ENCODE assay signal across 9 cellular contexts in the genomic region with DNA sequence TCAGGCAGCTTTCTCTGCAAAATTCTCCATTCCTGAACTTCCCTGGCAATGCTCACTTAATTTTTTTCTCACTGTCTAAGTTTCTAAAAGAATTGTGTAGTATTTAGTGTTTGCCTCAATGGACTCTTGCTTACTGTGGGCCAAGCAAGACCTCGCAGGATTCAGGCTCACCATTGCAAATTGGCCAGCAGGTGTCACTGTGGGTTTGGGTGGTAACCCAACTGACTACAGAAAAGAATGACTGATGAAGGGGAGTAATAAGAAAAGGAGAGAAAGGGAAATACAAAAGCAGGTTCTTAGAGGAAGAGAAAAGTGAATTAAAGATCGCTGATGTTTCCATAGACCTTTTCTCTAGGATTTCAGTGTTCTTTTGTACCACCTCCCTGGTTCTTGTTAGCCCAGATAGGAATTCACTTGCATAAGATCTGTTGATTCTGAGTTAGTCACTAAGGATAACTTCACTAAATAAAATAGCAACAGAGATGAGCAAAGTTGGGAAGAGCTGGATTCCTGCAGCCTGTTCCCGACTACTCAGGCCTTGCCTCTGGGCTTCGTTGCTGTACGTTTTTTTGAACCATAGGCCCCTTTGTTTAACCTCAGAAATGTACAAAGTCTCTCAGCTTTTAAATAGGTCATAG.
DNase-seq lines count a peak whose midpoint lies in the region; ATAC-seq and TF ChIP-seq lines count a peak whose summit lies in the region.
"Had no signal": no experiment of that assay in that cellular context is flagged by ENCODE, and none has a peak within 500 bp of the region (broad histone marks: within the 10 kb centered on the region; RNA-seq: fewer than 3 reads in every experiment).

No MANE protein-coding gene starts in this region.

- no peaks in the 10 kb centered on the region for H3K27me3 ChIP-seq in lung (ENCODE audit: control insufficient read depth, insufficient read depth)

- peak; percentile 82 for ATAC-seq in HG02642 (IDR thresholded peaks at IDR 0.05; ENCODE audit: poor library complexity, unreplicated experiment)
- peak; percentile 64 for ATAC-seq in lung (ENCODE audit: insufficient read depth, low FRiP score)
- ATAC-seq: naive thymus-derived CD8-positive, alpha-beta T cell had no signal

- no peak overlapping the region for H3K4me3 ChIP-seq in lung

- 35 to 44% methylated on average over 5 of the region's 5 CpGs for WGBS in lung, 2 donors

- DNase-seq in SIG-M5 treated with dmso at 0.1 percent for 504 hours (lab: John Stamatoyannopoulos, UW; ENCODE audit: unreplicated experiment): peak; percentile 59
- no peak for DNase-seq in SIG-M5 (lab: John Stamatoyannopoulos, UW)
- DNase-seq in NCI-H1417 (lab: John Stamatoyannopoulos, UW): peak; percentile 88 to 97 (median 88)
- DNase-seq in ecto neural progenitor cell (ENCODE audit: low spot score): peak; percentile 84
- peak; percentile 76 for DNase-seq in lung (ENCODE audit: low spot score)
- peak; percentile 26 for DNase-seq in stimulated activated CD8-positive, alpha-beta memory T cell treated with anti-CD3 and anti-CD28 coated beads, Interleukin-4, amount 100 ng/mL, for 24 hours (ENCODE audit: low read depth)

- H3K4me1 ChIP-seq in lung (ENCODE audit: control insufficient read depth in 2 of 2, insufficient read depth in 2 of 2, low read length in 2 of 2): no peaks in the 10 kb centered on the region

- TF ChIP-seq CTCF in VCaP (conservative IDR thresholded peaks at IDR 0.05) (peak; percentile 91), lung (IDR thresholded peaks at IDR 0.05; ENCODE audit: control extremely low read depth, extremely low read depth) (peak; percentile 64)

- no peak overlapping the region for H3K27ac ChIP-seq in VCaP
- no peak overlapping the region for H3K27ac ChIP-seq in lung (ENCODE audit: low read depth in 1 of 2, low read length in 1 of 2)

- no peaks in the 10 kb centered on the region for H3K36me3 ChIP-seq in lung (ENCODE audit: control insufficient read depth in 2 of 2, insufficient read depth in 2 of 2, low read length in 2 of 2)

- H3K9me3 ChIP-seq in lung (ENCODE audit: control insufficient read depth in 2 of 2, insufficient read depth in 1 of 2, low read length in 1 of 2): no peaks in the 10 kb centered on the region
